Comparison of ENCODE assay signal across 2 cellular contexts in the genomic region with DNA sequence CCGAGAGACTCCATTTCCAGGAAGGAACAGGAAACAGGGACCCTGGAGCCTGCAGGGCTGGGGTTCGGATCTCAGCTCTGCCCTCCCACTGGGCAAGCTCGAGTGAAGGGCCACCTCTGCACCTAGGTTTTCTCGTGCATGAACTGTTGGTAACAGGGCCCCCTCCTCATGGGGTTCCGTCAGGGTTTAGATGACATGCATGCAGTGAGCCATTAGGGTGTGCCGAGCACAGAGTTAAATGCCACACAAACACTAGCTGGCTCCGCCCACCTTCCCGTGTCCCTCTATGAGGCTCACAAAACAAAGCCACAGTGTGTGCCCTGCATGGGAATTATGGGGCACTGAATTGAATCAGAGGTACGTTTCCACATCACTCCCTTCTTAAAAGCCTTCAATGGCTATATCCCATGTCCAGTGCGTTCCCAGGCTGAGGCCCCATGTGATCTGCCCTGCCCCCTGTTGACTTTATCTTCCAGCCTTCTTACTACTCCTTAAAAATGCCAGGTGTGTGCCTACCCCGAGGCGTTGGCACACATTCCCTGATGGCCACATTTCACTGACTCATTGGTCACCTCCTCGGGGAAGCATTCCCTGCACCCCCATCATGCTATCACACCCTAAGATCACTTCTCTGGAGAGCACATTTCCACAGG.
TF ChIP-seq lines count a peak whose summit lies in the region.

No MANE protein-coding gene starts in this region.

TF ChIP-seq in HepG2, 621 proteins besides CTCF, POLR2A, EP300 and RAD21:
- no peak for TF ChIP-seq NFKBIZ (CRISPR knock-in tag; IDR thresholded peaks at IDR 0.05)
- TF ChIP-seq ZBTB7A (CRISPR knock-in tag; IDR thresholded peaks at IDR 0.05): no peak
- TF ChIP-seq, protein P1, sequence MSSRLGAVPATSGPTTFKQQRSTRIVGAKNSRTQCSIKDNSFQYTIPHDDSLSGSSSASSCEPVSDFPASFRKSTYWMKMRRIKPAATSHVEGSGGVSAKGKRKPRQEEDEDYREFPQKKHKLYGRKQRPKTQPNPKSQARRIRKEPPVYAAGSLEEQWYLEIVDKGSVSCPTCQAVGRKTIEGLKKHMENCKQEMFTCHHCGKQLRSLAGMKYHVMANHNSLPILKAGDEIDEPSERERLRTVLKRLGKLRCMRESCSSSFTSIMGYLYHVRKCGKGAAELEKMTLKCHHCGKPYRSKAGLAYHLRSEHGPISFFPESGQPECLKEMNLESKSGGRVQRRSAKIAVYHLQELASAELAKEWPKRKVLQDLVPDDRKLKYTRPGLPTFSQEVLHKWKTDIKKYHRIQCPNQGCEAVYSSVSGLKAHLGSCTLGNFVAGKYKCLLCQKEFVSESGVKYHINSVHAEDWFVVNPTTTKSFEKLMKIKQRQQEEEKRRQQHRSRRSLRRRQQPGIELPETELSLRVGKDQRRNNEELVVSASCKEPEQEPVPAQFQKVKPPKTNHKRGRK (CRISPR knock-in tag; IDR thresholded peaks at IDR 0.05): no peak
- no peak for TF ChIP-seq HNRNPLL (IDR thresholded peaks at IDR 0.05; ENCODE audit: low read depth, low read length, poor library complexity, severe bottlenecking)
- TF ChIP-seq NKX3-1 (CRISPR knock-in tag; IDR thresholded peaks at IDR 0.05): no peak
- no peak for TF ChIP-seq PAWR (CRISPR knock-in tag; IDR thresholded peaks at IDR 0.05; ENCODE audit: borderline replicate concordance)
- no peak for TF ChIP-seq RORA (CRISPR knock-in tag; IDR thresholded peaks at IDR 0.05)
- TF ChIP-seq ZSCAN9 (CRISPR knock-in tag; IDR thresholded peaks at IDR 0.05; ENCODE audit: borderline replicate concordance): no peak
- no peak for TF ChIP-seq CHCHD3 (CRISPR knock-in tag; IDR thresholded peaks at IDR 0.05)
- no peak for TF ChIP-seq SP140L (CRISPR knock-in tag; IDR thresholded peaks at IDR 0.05; ENCODE audit: borderline replicate concordance)
- TF ChIP-seq ZNF354B (CRISPR knock-in tag; IDR thresholded peaks at IDR 0.05): no peak
- TF ChIP-seq, protein P2, sequence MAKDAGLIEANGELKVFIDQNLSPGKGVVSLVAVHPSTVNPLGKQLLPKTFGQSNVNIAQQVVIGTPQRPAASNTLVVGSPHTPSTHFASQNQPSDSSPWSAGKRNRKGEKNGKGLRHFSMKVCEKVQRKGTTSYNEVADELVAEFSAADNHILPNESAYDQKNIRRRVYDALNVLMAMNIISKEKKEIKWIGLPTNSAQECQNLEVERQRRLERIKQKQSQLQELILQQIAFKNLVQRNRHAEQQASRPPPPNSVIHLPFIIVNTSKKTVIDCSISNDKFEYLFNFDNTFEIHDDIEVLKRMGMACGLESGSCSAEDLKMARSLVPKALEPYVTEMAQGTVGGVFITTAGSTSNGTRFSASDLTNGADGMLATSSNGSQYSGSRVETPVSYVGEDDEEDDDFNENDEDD (CRISPR knock-in tag; IDR thresholded peaks at IDR 0.05; ENCODE audit: borderline replicate concordance): no peak
- TF ChIP-seq, protein P3, sequence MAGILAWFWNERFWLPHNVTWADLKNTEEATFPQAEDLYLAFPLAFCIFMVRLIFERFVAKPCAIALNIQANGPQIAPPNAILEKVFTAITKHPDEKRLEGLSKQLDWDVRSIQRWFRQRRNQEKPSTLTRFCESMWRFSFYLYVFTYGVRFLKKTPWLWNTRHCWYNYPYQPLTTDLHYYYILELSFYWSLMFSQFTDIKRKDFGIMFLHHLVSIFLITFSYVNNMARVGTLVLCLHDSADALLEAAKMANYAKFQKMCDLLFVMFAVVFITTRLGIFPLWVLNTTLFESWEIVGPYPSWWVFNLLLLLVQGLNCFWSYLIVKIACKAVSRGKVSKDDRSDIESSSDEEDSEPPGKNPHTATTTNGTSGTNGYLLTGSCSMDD (CRISPR knock-in tag; IDR thresholded peaks at IDR 0.05): no peak
- TF ChIP-seq ELF4 (CRISPR knock-in tag; IDR thresholded peaks at IDR 0.05; ENCODE audit: borderline replicate concordance): no peak
- TF ChIP-seq, protein P4, sequence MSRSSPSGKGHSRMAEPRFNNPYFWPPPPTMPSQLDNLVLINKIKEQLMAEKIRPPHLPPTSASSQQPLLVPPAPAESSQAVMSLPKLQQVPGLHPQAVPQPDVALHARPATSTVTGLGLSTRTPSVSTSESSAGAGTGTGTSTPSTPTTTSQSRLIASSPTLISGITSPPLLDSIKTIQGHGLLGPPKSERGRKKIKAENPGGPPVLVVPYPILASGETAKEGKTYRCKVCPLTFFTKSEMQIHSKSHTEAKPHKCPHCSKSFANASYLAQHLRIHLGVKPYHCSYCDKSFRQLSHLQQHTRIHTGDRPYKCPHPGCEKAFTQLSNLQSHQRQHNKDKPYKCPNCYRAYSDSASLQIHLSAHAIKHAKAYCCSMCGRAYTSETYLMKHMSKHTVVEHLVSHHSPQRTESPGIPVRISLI (CRISPR knock-in tag; IDR thresholded peaks at IDR 0.05; ENCODE audit: borderline replicate concordance): no peak
- TF ChIP-seq MBD4 (IDR thresholded peaks at IDR 0.05; ENCODE audit: borderline replicate concordance, low read length): no peak

TF ChIP-seq in SK-N-SH, 30 proteins besides CTCF, POLR2A, EP300 and RAD21:
- no peak for TF ChIP-seq TAF1 (IDR thresholded peaks at IDR 0.05; ENCODE audit: borderline replicate concordance, low read depth, low read length)
- TF ChIP-seq SIN3A (IDR thresholded peaks at IDR 0.05; ENCODE audit: borderline replicate concordance, low read depth, low read length): no peak
- TF ChIP-seq CHD2 (IDR thresholded peaks at IDR 0.05; ENCODE audit: low read length, partially characterized antibody): no peak
- TF ChIP-seq ELF1 (IDR thresholded peaks at IDR 0.05): no peak
- TF ChIP-seq FOSL2 (IDR thresholded peaks at IDR 0.05; ENCODE audit: borderline replicate concordance, low read depth): no peak
- TF ChIP-seq RCOR1 (IDR thresholded peaks at IDR 0.05; ENCODE audit: low read length): no peak
- TF ChIP-seq, protein P5, sequence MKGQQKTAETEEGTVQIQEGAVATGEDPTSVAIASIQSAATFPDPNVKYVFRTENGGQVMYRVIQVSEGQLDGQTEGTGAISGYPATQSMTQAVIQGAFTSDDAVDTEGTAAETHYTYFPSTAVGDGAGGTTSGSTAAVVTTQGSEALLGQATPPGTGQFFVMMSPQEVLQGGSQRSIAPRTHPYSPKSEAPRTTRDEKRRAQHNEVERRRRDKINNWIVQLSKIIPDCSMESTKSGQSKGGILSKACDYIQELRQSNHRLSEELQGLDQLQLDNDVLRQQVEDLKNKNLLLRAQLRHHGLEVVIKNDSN (IDR thresholded peaks at IDR 0.05; ENCODE audit: borderline replicate concordance, low read depth): no peak
- TF ChIP-seq FOXJ3 (CRISPR knock-in tag; IDR thresholded peaks at IDR 0.05): no peak
- no peak for TF ChIP-seq RFX5 (IDR thresholded peaks at IDR 0.05; ENCODE audit: low read length)
- TF ChIP-seq FOXM1 (IDR thresholded peaks at IDR 0.05; ENCODE audit: low read depth): no peak
- no peak for TF ChIP-seq GABPA (IDR thresholded peaks at IDR 0.05; ENCODE audit: low read depth)
- TF ChIP-seq, protein P6, sequence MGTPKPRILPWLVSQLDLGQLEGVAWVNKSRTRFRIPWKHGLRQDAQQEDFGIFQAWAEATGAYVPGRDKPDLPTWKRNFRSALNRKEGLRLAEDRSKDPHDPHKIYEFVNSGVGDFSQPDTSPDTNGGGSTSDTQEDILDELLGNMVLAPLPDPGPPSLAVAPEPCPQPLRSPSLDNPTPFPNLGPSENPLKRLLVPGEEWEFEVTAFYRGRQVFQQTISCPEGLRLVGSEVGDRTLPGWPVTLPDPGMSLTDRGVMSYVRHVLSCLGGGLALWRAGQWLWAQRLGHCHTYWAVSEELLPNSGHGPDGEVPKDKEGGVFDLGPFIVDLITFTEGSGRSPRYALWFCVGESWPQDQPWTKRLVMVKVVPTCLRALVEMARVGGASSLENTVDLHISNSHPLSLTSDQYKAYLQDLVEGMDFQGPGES (IDR thresholded peaks at IDR 0.05; ENCODE audit: low read depth, low read length): no peak
- TF ChIP-seq, protein P7, sequence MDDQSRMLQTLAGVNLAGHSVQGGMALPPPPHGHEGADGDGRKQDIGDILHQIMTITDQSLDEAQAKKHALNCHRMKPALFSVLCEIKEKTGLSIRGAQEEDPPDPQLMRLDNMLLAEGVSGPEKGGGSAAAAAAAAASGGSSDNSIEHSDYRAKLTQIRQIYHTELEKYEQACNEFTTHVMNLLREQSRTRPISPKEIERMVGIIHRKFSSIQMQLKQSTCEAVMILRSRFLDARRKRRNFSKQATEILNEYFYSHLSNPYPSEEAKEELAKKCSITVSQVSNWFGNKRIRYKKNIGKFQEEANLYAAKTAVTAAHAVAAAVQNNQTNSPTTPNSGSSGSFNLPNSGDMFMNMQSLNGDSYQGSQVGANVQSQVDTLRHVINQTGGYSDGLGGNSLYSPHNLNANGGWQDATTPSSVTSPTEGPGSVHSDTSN (IDR thresholded peaks at IDR 0.05): no peak
